Comparison of ENCODE assay signal across 21 cellular contexts in the genomic region with DNA sequence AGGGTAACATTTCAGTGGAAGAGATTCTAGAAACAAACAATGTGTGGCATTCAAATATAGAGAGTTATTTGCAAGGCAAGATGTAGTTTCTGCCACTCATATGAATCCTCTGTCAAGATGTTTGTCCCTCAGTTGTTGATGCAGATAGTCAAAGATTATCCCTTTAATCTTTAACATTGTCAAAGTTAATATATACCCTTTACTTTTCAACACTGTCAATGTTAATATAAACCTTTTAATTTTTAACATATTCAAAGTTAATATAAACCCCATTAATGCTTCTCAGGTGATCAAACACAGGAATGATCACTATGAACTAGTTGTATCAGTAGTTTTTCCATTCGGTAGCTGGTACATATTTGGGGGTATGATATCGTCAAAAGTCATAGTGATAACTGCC.
"Had no signal": no experiment of that assay in that cellular context is flagged by ENCODE, and none has a peak within 500 bp of the region (broad histone marks: within the 10 kb centered on the region; RNA-seq: fewer than 3 reads in every experiment).

No MANE protein-coding gene starts in this region.

- H3K9me3 ChIP-seq: ascending aorta, breast epithelium, esophagus squamous epithelium, lower lobe of right lung, prostate gland, right lobe of liver, tibial nerve, vagina had no signal

- FAIRE-seq: endothelial cell of umbilical vein had no signal

- H3K36me3 ChIP-seq: ascending aorta, breast epithelium, esophagus squamous epithelium, lower lobe of right lung, prostate gland, right lobe of liver, tibial nerve, vagina had no signal

- ATAC-seq: activated CD4-positive, CD25-positive, alpha-beta regulatory T cell treated with anti-CD3 and anti-CD28 coated beads, Interleukin-2, amount 50 U/mL, for 24 hours; activated naive CD8-positive, alpha-beta T cell treated with anti-CD3 and anti-CD28 coated beads, Interleukin-2, amount 50 U/mL, for 24 hours; left colon; lower lobe of right lung had no signal

- H3K27ac ChIP-seq: ascending aorta, breast epithelium, esophagus squamous epithelium, lower lobe of right lung, prostate gland, right lobe of liver, tibial nerve, vagina had no signal

- H3K4me1 ChIP-seq: breast epithelium, prostate gland had no signal

- H3K4me3 ChIP-seq: ascending aorta, breast epithelium, esophagus squamous epithelium, lower lobe of right lung, prostate gland, right lobe of liver, smooth muscle cell, tibial nerve, vagina had no signal

- DNase-seq: activated CD4-positive, alpha-beta T cell treated with anti-CD3 and anti-CD28 coated beads, Interleukin-2, amount 50 U/mL, for 1 hour; activated naive CD4-positive, alpha-beta T cell treated with anti-CD3 and anti-CD28 coated beads for 36 hours; activated naive CD8-positive, alpha-beta T cell treated with anti-CD3 and anti-CD28 coated beads, Interleukin-2, amount 50 U/mL, for 24 hours; cerebellar nuclear complex; effector CD8-positive, alpha-beta T cell; esophagus squamous epithelium; left colon; lower lobe of right lung; right lobe of liver; stimulated activated CD4-positive, alpha-beta T cell treated with anti-CD3 and anti-CD28 coated beads, Interleukin-4, amount 100 ng/mL, for 4 hours; stimulated activated CD8-positive, alpha-beta memory T cell treated with anti-CD3 and anti-CD28 coated beads, Interleukin-4, amount 100 ng/mL, for 48 hours; stimulated activated naive CD4-positive, alpha-beta T cell treated with Interleukin-2 at 50 U/mL for 16 hours; substantia nigra had no signal

- H3K4me2 ChIP-seq: smooth muscle cell had no signal
